In the genomic region with DNA sequence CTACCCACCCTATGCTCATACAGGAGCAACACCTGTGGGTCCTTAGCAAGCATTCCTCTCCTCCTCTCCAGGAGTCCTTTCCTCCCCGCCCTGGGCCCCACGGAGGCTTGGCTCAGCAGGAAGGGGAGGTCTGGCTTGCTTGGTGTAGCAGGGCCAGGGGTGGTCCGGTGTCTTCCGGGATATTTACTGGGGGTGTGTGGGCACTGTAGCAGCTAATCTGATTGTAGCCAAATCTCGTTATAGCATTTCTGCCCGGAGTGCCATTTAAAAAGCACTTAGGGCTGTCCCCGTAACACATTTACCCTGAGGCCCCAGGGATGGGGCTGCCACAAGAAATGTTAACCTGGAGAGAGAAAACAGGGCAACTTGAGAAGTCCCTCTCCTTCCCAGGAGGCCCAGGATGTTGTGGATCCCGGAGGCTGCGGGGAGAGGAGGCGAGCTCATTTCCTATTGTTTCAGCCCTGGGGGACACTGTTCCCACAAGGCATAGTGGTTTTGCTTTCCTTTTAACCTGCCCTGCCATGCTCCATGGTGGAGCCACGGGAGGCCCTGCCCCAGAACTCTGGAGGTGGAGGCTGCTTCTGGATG, we compare ENCODE assay signal across 21 cellular contexts.
"Had no signal": no experiment of that assay in that cellular context is flagged by ENCODE, and none has a peak within 500 bp of the region (broad histone marks: within the 10 kb centered on the region; RNA-seq: fewer than 3 reads in every experiment).

No MANE protein-coding gene starts in this region.

- H3K4me1 ChIP-seq: breast epithelium, esophagus muscularis mucosa, right lobe of liver, suprapubic skin, transverse colon, uterus had no signal

- H3K4me3 Mint-ChIP-seq: activated CD4-positive, alpha-beta T cell treated with anti-CD3 and anti-CD28 coated beads, Interleukin-2, amount 10 ng/mL, durations not matched to agents 24 days and 14 days; activated CD8-positive, alpha-beta T cell treated with anti-CD3 and anti-CD28 coated beads for 36 hours; activated naive CD4-positive, alpha-beta T cell treated with anti-CD3 and anti-CD28 coated beads, Interleukin-2, amount 50 U/mL, for 24 hours; activated T-cell treated with anti-CD3 and anti-CD28 coated beads, Interleukin-2, amount 50 U/mL, for 24 hours; naive thymus-derived CD4-positive, alpha-beta T cell; neural progenitor cell; stimulated activated naive CD8-positive, alpha-beta T cell treated with anti-CD3 and anti-CD28 coated beads, Interleukin-15, Interleukin-2, amounts not matched to agents 100 ng/mL and 50 ng/mL, for 24 hours had no signal

- H3K36me3 ChIP-seq: breast epithelium, esophagus muscularis mucosa, neural progenitor cell, ovary, right lobe of liver, suprapubic skin, transverse colon, uterus had no signal

- H3K27ac ChIP-seq: breast epithelium, esophagus muscularis mucosa, neural progenitor cell, ovary, right lobe of liver, suprapubic skin, transverse colon, uterus had no signal

- H3K36me3 Mint-ChIP-seq: activated naive CD4-positive, alpha-beta T cell treated with anti-CD3 and anti-CD28 coated beads, Interleukin-2, amount 50 U/mL, for 24 hours; naive thymus-derived CD4-positive, alpha-beta T cell; neural progenitor cell had no signal

- H3K4me3 ChIP-seq: breast epithelium, esophagus muscularis mucosa, neural progenitor cell, ovary, right lobe of liver, suprapubic skin, transverse colon, uterus had no signal

- H3K27ac Mint-ChIP-seq: activated CD4-positive, alpha-beta T cell treated with anti-CD3 and anti-CD28 coated beads, Interleukin-2, amount 10 ng/mL, durations not matched to agents 24 days and 14 days; activated CD8-positive, alpha-beta T cell treated with anti-CD3 and anti-CD28 coated beads for 36 hours; activated naive CD4-positive, alpha-beta T cell treated with anti-CD3 and anti-CD28 coated beads, Interleukin-2, amount 50 U/mL, for 24 hours; activated T-cell treated with anti-CD3 and anti-CD28 coated beads, Interleukin-2, amount 50 U/mL, for 24 hours; activated T-helper 2 cell treated with anti-CD3 and anti-CD28 coated beads, Interferon-gamma antibody, Interleukin-2, Interleukin-4, amounts not matched to agents 10 μg/mL and 5 μg/mL and 100 μg/mL, durations not matched to agents 14 hours and 24 hours and 36 hours; naive thymus-derived CD4-positive, alpha-beta T cell; neural progenitor cell; stimulated activated naive CD8-positive, alpha-beta T cell treated with anti-CD3 and anti-CD28 coated beads, Interleukin-15, Interleukin-2, amounts not matched to agents 100 ng/mL and 50 ng/mL, for 24 hours had no signal

- H3K4me2 ChIP-seq: neural progenitor cell had no signal

- H3K27me3 ChIP-seq: breast epithelium, esophagus muscularis mucosa, neural progenitor cell, ovary, right lobe of liver, suprapubic skin, transverse colon, uterus had no signal

- H3K9me3 ChIP-seq: breast epithelium, esophagus muscularis mucosa, ovary, right lobe of liver, suprapubic skin, transverse colon, uterus had no signal

- ATAC-seq: activated CD8-positive, alpha-beta T cell treated with anti-CD3 and anti-CD28 coated beads for 36 hours; naive thymus-derived CD4-positive, alpha-beta T cell; right lobe of liver had no signal

- H3K9me3 Mint-ChIP-seq: activated CD4-positive, alpha-beta T cell treated with anti-CD3 and anti-CD28 coated beads, Interleukin-2, amount 10 ng/mL, durations not matched to agents 24 days and 14 days; activated CD8-positive, alpha-beta T cell treated with anti-CD3 and anti-CD28 coated beads for 36 hours; activated naive CD4-positive, alpha-beta T cell treated with anti-CD3 and anti-CD28 coated beads, Interleukin-2, amount 50 U/mL, for 24 hours; activated T-cell treated with anti-CD3 and anti-CD28 coated beads, Interleukin-2, amount 50 U/mL, for 24 hours; activated T-helper 2 cell treated with anti-CD3 and anti-CD28 coated beads, Interferon-gamma antibody, Interleukin-2, Interleukin-4, amounts not matched to agents 10 μg/mL and 5 μg/mL and 100 μg/mL, durations not matched to agents 14 hours and 24 hours and 36 hours; neural progenitor cell; stimulated activated naive CD8-positive, alpha-beta T cell treated with anti-CD3 and anti-CD28 coated beads, Interleukin-15, Interleukin-2, amounts not matched to agents 100 ng/mL and 50 ng/mL, for 24 hours had no signal

- H3K4me1 Mint-ChIP-seq: activated CD4-positive, alpha-beta T cell treated with anti-CD3 and anti-CD28 coated beads, Interleukin-2, amount 10 ng/mL, durations not matched to agents 24 days and 14 days; activated naive CD4-positive, alpha-beta T cell treated with anti-CD3 and anti-CD28 coated beads, Interleukin-2, amount 50 U/mL, for 24 hours; naive thymus-derived CD4-positive, alpha-beta T cell had no signal

- H2AFZ ChIP-seq: neural progenitor cell had no signal

- H3K27me3 Mint-ChIP-seq: stimulated activated naive CD8-positive, alpha-beta T cell treated with anti-CD3 and anti-CD28 coated beads, Interleukin-15, Interleukin-2, amounts not matched to agents 100 ng/mL and 50 ng/mL, for 24 hours had no signal

- DNase-seq: activated CD4-positive, alpha-beta T cell treated with anti-CD3 and anti-CD28 coated beads, Interleukin-2, amount 10 ng/mL, durations not matched to agents 24 days and 14 days; activated CD8-positive, alpha-beta T cell treated with anti-CD3 and anti-CD28 coated beads for 36 hours; activated T-cell treated with anti-CD3 and anti-CD28 coated beads, Interleukin-2, amount 50 U/mL, for 24 hours; effector CD4-positive, alpha-beta T cell; mesendoderm; naive thymus-derived CD4-positive, alpha-beta T cell; ovary; right lobe of liver; small intestine; stimulated activated CD4-positive, alpha-beta T cell treated with anti-CD3 and anti-CD28 coated beads, Interleukin-15, amount 100 ng/mL, for 24 hours; stimulated activated CD4-positive, alpha-beta T cell treated with anti-CD3 and anti-CD28 coated beads, Interleukin-2, amount 100 ng/mL, for 48 hours; T-helper 9 cell; transverse colon; uterus had no signal

- H3K9ac ChIP-seq: neural progenitor cell had no signal
